Comparison of ENCODE assay signal across 26 cellular contexts in genomic region chr5:147920420-147921030, GRCh38. TPM values are rescaled to one million over a fixed set of nuclear protein-coding genes. Genes with fewer than 3 reads are reported as not detected.
"Had no signal": no experiment of that assay in that cellular context is flagged by ENCODE, and none has a peak within 500 bp of the region (broad histone marks: within the 10 kb centered on the region; RNA-seq: fewer than 3 reads in every experiment).

No MANE protein-coding gene starts in this region.

- H3K4me3 Mint-ChIP-seq: activated naive CD4-positive, alpha-beta T cell treated with anti-CD3 and anti-CD28 coated beads, Interleukin-2, amount 50 U/mL, for 24 hours; activated T-cell treated with anti-CD3 and anti-CD28 coated beads, Interleukin-2, amount 50 U/mL, for 72 hours; dendritic cell treated with granulocyte-macrophage colony-stimulating factor and Interleukin-4, amounts not matched to agents 40 ng/mL and 50 ng/mL, for 4 days; natural killer cell treated with Interleukin-12 subunit alpha and Interleukin-12 subunit beta and Interleukin-15 and Interleukin-18, amount 100 ng/mL, for 72 hours had no signal

- H3K27me3 ChIP-seq: ascending aorta, esophagus squamous epithelium, sigmoid colon, tibial artery had no signal

- ATAC-seq: activated T-cell treated with anti-CD3 and anti-CD28 coated beads, Interleukin-2, amount 50 U/mL, for 72 hours; natural killer cell treated with Interleukin-12 subunit alpha and Interleukin-12 subunit beta and Interleukin-15 and Interleukin-18, amount 100 ng/mL, for 72 hours had no signal

- H3K4me1 ChIP-seq: ascending aorta, sigmoid colon, tibial artery had no signal

- H3K36me3 Mint-ChIP-seq: activated naive CD4-positive, alpha-beta T cell treated with anti-CD3 and anti-CD28 coated beads, Interleukin-2, amount 50 U/mL, for 24 hours; natural killer cell treated with Interleukin-12 subunit alpha and Interleukin-12 subunit beta and Interleukin-15 and Interleukin-18, amount 100 ng/mL, for 72 hours had no signal

- H3K36me3 ChIP-seq: ascending aorta, esophagus squamous epithelium, sigmoid colon, tibial artery had no signal

- H3K9me3 Mint-ChIP-seq: activated T-cell treated with anti-CD3 and anti-CD28 coated beads, Interleukin-2, amount 50 U/mL, for 72 hours; dendritic cell treated with granulocyte-macrophage colony-stimulating factor and Interleukin-4, amounts not matched to agents 40 ng/mL and 50 ng/mL, for 4 days; natural killer cell treated with Interleukin-12 subunit alpha and Interleukin-12 subunit beta and Interleukin-15 and Interleukin-18, amount 100 ng/mL, for 72 hours had no signal

- H3K9me3 ChIP-seq: ascending aorta, esophagus squamous epithelium, sigmoid colon, tibial artery had no signal

- DNase-seq: activated CD4-positive, alpha-beta T cell treated with anti-CD3 and anti-CD28 coated beads, Interleukin-2, amount 50 U/mL, for 1 hour; activated CD4-positive, CD25-positive, alpha-beta regulatory T cell treated with anti-CD3 and anti-CD28 coated beads, Interleukin-2, amount 50 U/mL, for 72 hours; activated CD8-positive, alpha-beta memory T cell treated with anti-CD3 and anti-CD28 coated beads, Interleukin-2, amount 50 U/mL, for 4 hours; activated gamma-delta T cell; activated T-cell treated with anti-CD3 and anti-CD28 coated beads, Interleukin-2, amount 50 U/mL, for 72 hours; cerebellar nuclear complex; effector CD8-positive, alpha-beta T cell; esophagus squamous epithelium; hypothalamus; islet precursor cell; nucleus accumbens; posterior cingulate gyrus; sigmoid colon; stimulated activated CD8-positive, alpha-beta memory T cell treated with anti-CD3 and anti-CD28 coated beads, Interleukin-4, amount 100 ng/mL, for 48 hours; stimulated activated naive CD4-positive, alpha-beta T cell treated with Interleukin-2 at 50 U/mL for 16 hours; T-helper 1 cell; T-helper 9 cell; tibial artery had no signal

- H3K27ac Mint-ChIP-seq: activated naive CD4-positive, alpha-beta T cell treated with anti-CD3 and anti-CD28 coated beads, Interleukin-2, amount 50 U/mL, for 24 hours; activated T-cell treated with anti-CD3 and anti-CD28 coated beads, Interleukin-2, amount 50 U/mL, for 72 hours; dendritic cell treated with granulocyte-macrophage colony-stimulating factor and Interleukin-4, amounts not matched to agents 40 ng/mL and 50 ng/mL, for 4 days; natural killer cell treated with Interleukin-12 subunit alpha and Interleukin-12 subunit beta and Interleukin-15 and Interleukin-18, amount 100 ng/mL, for 72 hours had no signal

- H3K4me3 ChIP-seq: ascending aorta, esophagus squamous epithelium, lung, sigmoid colon, tibial artery had no signal

- H3K27me3 Mint-ChIP-seq: dendritic cell treated with granulocyte-macrophage colony-stimulating factor and Interleukin-4, amounts not matched to agents 40 ng/mL and 50 ng/mL, for 4 days had no signal

- H3K4me1 Mint-ChIP-seq: activated naive CD4-positive, alpha-beta T cell treated with anti-CD3 and anti-CD28 coated beads, Interleukin-2, amount 50 U/mL, for 24 hours had no signal

- H3K27ac ChIP-seq: ascending aorta, esophagus squamous epithelium, sigmoid colon, tibial artery had no signal

RNA-seq across cellular contexts. Expression of gene C5orf46, which starts 14.2 kb away (rescaled TPM):
- total RNA-seq: activated T-cell treated with anti-CD3 and anti-CD28 coated beads, Interleukin-2, amount 50 U/mL, for 72 hours; esophagus squamous epithelium; lung; natural killer cell treated with Interleukin-12 subunit alpha and Interleukin-12 subunit beta and Interleukin-15 and Interleukin-18, amount 100 ng/mL, for 72 hours; sigmoid colon; subcutaneous adipose tissue had no signal

RNA-seq across cellular contexts. Expression of gene SCGB3A2, which starts 42.0 kb away (rescaled TPM):
- total RNA-seq: activated T-cell treated with anti-CD3 and anti-CD28 coated beads, Interleukin-2, amount 50 U/mL, for 72 hours; ascending aorta; esophagus squamous epithelium; natural killer cell treated with Interleukin-12 subunit alpha and Interleukin-12 subunit beta and Interleukin-15 and Interleukin-18, amount 100 ng/mL, for 72 hours; renal cortical epithelial cell; sigmoid colon; subcutaneous adipose tissue; urinary bladder had no signal
